ENCODE assay signal across 17 cellular contexts in genomic region chr5:126098330-126099017, GRCh38.
DNase-seq lines count a peak whose midpoint lies in the region; ATAC-seq and FAIRE-seq lines count a peak whose summit lies in the region.
"Had no signal": no experiment of that assay in that cellular context is flagged by ENCODE, and none has a peak within 500 bp of the region (broad histone marks: within the 10 kb centered on the region; RNA-seq: fewer than 3 reads in every experiment).

No MANE protein-coding gene starts in this region.

- in situ Hi-C loops in KBM-7 (cut with MboI; ENCODE audit: low pct_unique_long_range_greater_than_20kb, low sequenced_read_pairs) = no loop called here

- no peak for FAIRE-seq in RCC 7860 (lab: Jason Lieb, UNC)
- FAIRE-seq: A549, GM18507, keratinocyte had no signal

- ATAC-seq in HG02840 (IDR thresholded peaks at IDR 0.05; ENCODE audit: low FRiP score, unreplicated experiment) (no peak), HG02588 (IDR thresholded peaks at IDR 0.05; ENCODE audit: unreplicated experiment) (no peak)
- ATAC-seq: A549; stimulated activated naive B cell treated with anti-CD40 and anti-IgM and Interleukin-4, amounts not matched to agents 10 μg/mL and 1 μg/mL and 100 μg/mL, for 72 hours had no signal

- DNase-seq in AG08396 (ENCODE audit: low spot score) (peak; percentile 26), RKO (ENCODE audit: low spot score) (peak; percentile 8), cerebellar cortex (ENCODE audit: low spot score) (peak; percentile 10), medulla oblongata (ENCODE audit: extremely low spot score) (peak; percentile 12), KBM-7 (no peak), RCC 7860 (ENCODE audit: low spot score) (no peak)
- DNase-seq: activated CD4-positive, alpha-beta T cell treated with anti-CD3 and anti-CD28 coated beads, Interleukin-2, amount 50 U/mL, for 48 hours; activated naive CD4-positive, alpha-beta T cell treated with Interleukin-2 at 50 U/mL for 16 hours; CD4-positive, alpha-beta memory T cell; NK-92 treated with Interleukin-12 subunit alpha and Interleukin-12 subunit beta, amount 100 ng/mL, for 24 hours; stimulated activated naive B cell treated with anti-CD40 and anti-IgM and Interleukin-4, amounts not matched to agents 10 μg/mL and 1 μg/mL and 100 μg/mL, for 72 hours; thyroid gland had no signal

Comparison
In these comparisons a context has a peak if more than half of its experiments do, and no peak if none do; other contexts are left out.
1. DNase-seq: peak in AG08396 (single experiment), RKO (single experiment), cerebellar cortex (single experiment) and medulla oblongata (single experiment); none in KBM-7 (single experiment) and RCC 7860 (single experiment).